ENCODE assay signal across 17 cellular contexts in genomic region chr6:149696904-149697303, GRCh38. TPM values are rescaled to one million over a fixed set of nuclear protein-coding genes. Genes with fewer than 3 reads are reported as not detected.
DNase-seq lines count a peak whose midpoint lies in the region; ATAC-seq and TF ChIP-seq lines count a peak whose summit lies in the region.
"Had no signal": no experiment of that assay in that cellular context is flagged by ENCODE, and none has a peak within 500 bp of the region (broad histone marks: within the 10 kb centered on the region; RNA-seq: fewer than 3 reads in every experiment).

No MANE protein-coding gene starts in this region.

- peaks cover 18% of the 10 kb centered on the region for H3K4me1 Mint-ChIP-seq in activated CD8-positive, alpha-beta memory T cell treated with anti-CD3 and anti-CD28 coated beads, Interleukin-2, amount 10 ng/mL, durations not matched to agents 7 days and 5 days

- H3K27ac ChIP-seq in mammary epithelial cell (ENCODE audit: insufficient read depth, low read depth, low read length) (no peak overlapping the region), substantia nigra (ENCODE audit: low read depth, low read length, poor library complexity, severe bottlenecking) (no peak overlapping the region)
- H3K27ac ChIP-seq: A549, gastrocnemius medialis, SK-N-MC, upper lobe of right lung, VCaP had no signal

- H3K9me3 Mint-ChIP-seq in activated CD8-positive, alpha-beta memory T cell treated with anti-CD3 and anti-CD28 coated beads, Interleukin-2, amount 10 ng/mL, durations not matched to agents 7 days and 5 days (ENCODE audit: low read depth), result no peaks in the 10 kb centered on the region
- H3K9me3 Mint-ChIP-seq: stimulated activated memory B cell treated with anti-CD40 and anti-IgM and Interleukin-4, amounts not matched to agents 10 μg/mL and 1 μg/mL and 100 μg/mL, for 72 hours had no signal

- DNase-seq in activated CD8-positive, alpha-beta memory T cell treated with anti-CD3 and anti-CD28 coated beads, Interleukin-2, amount 10 ng/mL, durations not matched to agents 7 days and 5 days, result no peak
- DNase-seq in activated CD8-positive, alpha-beta memory T cell treated with anti-CD3 and anti-CD28 coated beads for 24 hours, result no peak
- peak; percentile 62 for DNase-seq in M059J (ENCODE audit: low read depth)
- DNase-seq in mammary epithelial cell, result peak; percentile 64
- DNase-seq in omental fat pad (ENCODE audit: low spot score), result no peak
- no peak for DNase-seq in NCI-H1694 treated with DMSO at 0.1 percent for 48 hours (lab: John Stamatoyannopoulos, UW)
- no peak for DNase-seq in LoVo (ENCODE audit: low spot score)
- DNase-seq in substantia nigra (lab: John Stamatoyannopoulos, UW), result no peak
- DNase-seq: activated CD8-positive, alpha-beta memory T cell treated with anti-CD3 and anti-CD28 coated beads, Interleukin-2, amount 50 U/mL, for 4 hours; gastrocnemius medialis; mesendoderm; NCI-H1092 treated with DMSO at 0.1 percent for 48 hours; upper lobe of right lung had no signal

- intact Hi-C loops in mammary epithelial cell (cut with micrococcal nuclease), result loop anchor here (5.0 kb wide), 1 partner anchor 130 kb away; the partner anchor contains the start of gene GINM1

- H3K4me3 ChIP-seq in mammary epithelial cell (replicated peaks in 1 of 3; ENCODE audit: insufficient read depth in 1 of 3, low read depth in 2 of 3, low read length in 3 of 3), result no peak overlapping the region
- H3K4me3 ChIP-seq: A549, gastrocnemius medialis, SK-N-MC, upper lobe of right lung had no signal

- no peaks in the 10 kb centered on the region for H3K9me3 ChIP-seq in mammary epithelial cell (replicated peaks; ENCODE audit: insufficient read depth, low read length)
- H3K9me3 ChIP-seq: A549, gastrocnemius medialis, upper lobe of right lung had no signal

- H4K20me1 ChIP-seq in mammary epithelial cell (ENCODE audit: insufficient read depth, low read length), result no peaks in the 10 kb centered on the region

- no peaks in the 10 kb centered on the region for H3K27me3 Mint-ChIP-seq in activated CD8-positive, alpha-beta memory T cell treated with anti-CD3 and anti-CD28 coated beads, Interleukin-2, amount 10 ng/mL, durations not matched to agents 7 days and 5 days
- H3K27me3 Mint-ChIP-seq: stimulated activated memory B cell treated with anti-CD40 and anti-IgM and Interleukin-4, amounts not matched to agents 10 μg/mL and 1 μg/mL and 100 μg/mL, for 72 hours had no signal

- peak overlapping the region; percentile 31 for H3K4me2 ChIP-seq in mammary epithelial cell (ENCODE audit: insufficient read depth, low read depth, low read length)
- H3K4me2 ChIP-seq: A549 had no signal

- peaks cover 29% of the 10 kb centered on the region for H3K36me3 Mint-ChIP-seq in activated CD8-positive, alpha-beta memory T cell treated with anti-CD3 and anti-CD28 coated beads, Interleukin-2, amount 10 ng/mL, durations not matched to agents 7 days and 5 days

- no peak for ATAC-seq in activated CD8-positive, alpha-beta memory T cell treated with anti-CD3 and anti-CD28 coated beads, Interleukin-2, amount 10 ng/mL, durations not matched to agents 7 days and 5 days
- ATAC-seq in omental fat pad (ENCODE audit: low FRiP score), result peak; percentile 37
- ATAC-seq: A549; gastrocnemius medialis; stimulated activated memory B cell treated with anti-CD40 and anti-IgM and Interleukin-4, amounts not matched to agents 10 μg/mL and 1 μg/mL and 100 μg/mL, for 72 hours; upper lobe of right lung had no signal

- peaks cover 17% of the 10 kb centered on the region for H3K36me3 ChIP-seq in mammary epithelial cell (ENCODE audit: insufficient read depth, low read length)

- peak overlapping the region; percentile 17 for H3K27ac Mint-ChIP-seq in activated CD8-positive, alpha-beta memory T cell treated with anti-CD3 and anti-CD28 coated beads, Interleukin-2, amount 10 ng/mL, durations not matched to agents 7 days and 5 days
- H3K27ac Mint-ChIP-seq: stimulated activated memory B cell treated with anti-CD40 and anti-IgM and Interleukin-4, amounts not matched to agents 10 μg/mL and 1 μg/mL and 100 μg/mL, for 72 hours had no signal

- CTCF ChIA-PET in activated CD8-positive, alpha-beta memory T cell treated with anti-CD3 and anti-CD28 coated beads, Interleukin-2, amount 10 ng/mL, durations not matched to agents 7 days and 5 days (lab: Charles Lee), result interaction anchor here (1.1 kb wide), 1 partner anchor 25 kb away, joined by 3 read pairs; no protein-coding TSS in a partner anchor
- CTCF ChIA-PET in mammary epithelial cell (lab: Charles Lee; ENCODE audit: low non-redundant PET), result no interaction called here

- no peak for TF ChIP-seq CTCF in mammary epithelial cell (conservative IDR thresholded peaks at IDR 0.05 in 1 of 2, IDR thresholded peaks at IDR 0.05 in 1 of 2; ENCODE audit: extremely low read depth in 1 of 2, insufficient read depth in 1 of 2, low read depth in 1 of 2, low read length in 2 of 2)
- TF ChIP-seq CTCF in omental fat pad (IDR thresholded peaks at IDR 0.05), result no peak

- peaks cover 75% of the 10 kb centered on the region for H3K79me2 ChIP-seq in mammary epithelial cell (ENCODE audit: insufficient read depth, low read length)

- no peak overlapping the region for H3K4me3 Mint-ChIP-seq in activated CD8-positive, alpha-beta memory T cell treated with anti-CD3 and anti-CD28 coated beads, Interleukin-2, amount 10 ng/mL, durations not matched to agents 7 days and 5 days
- H3K4me3 Mint-ChIP-seq: stimulated activated memory B cell treated with anti-CD40 and anti-IgM and Interleukin-4, amounts not matched to agents 10 μg/mL and 1 μg/mL and 100 μg/mL, for 72 hours had no signal

- no peak overlapping the region for H3K9ac ChIP-seq in mammary epithelial cell (ENCODE audit: insufficient read depth, low read length)

- dilution Hi-C loops in mammary epithelial cell (cut with HindIII; ENCODE audit: low sequenced_read_pairs), result no loop called here

- no peaks in the 10 kb centered on the region for H3K27me3 ChIP-seq in mammary epithelial cell (ENCODE audit: insufficient read depth, low read length)
- H3K27me3 ChIP-seq: gastrocnemius medialis, upper lobe of right lung had no signal

- BruUV-seq in mammary epithelial cell (replicated peaks; lab: Mats Ljungman, UMichigan), result no TSS peak

- WGBS in mammary epithelial cell (ENCODE audit: low coverage, missing lambda C conversion rate), result 0% methylated on average over 1 of the region's 1 CpG

- H2AFZ ChIP-seq in mammary epithelial cell (ENCODE audit: low read depth, low read length), result no peak overlapping the region

- in situ Hi-C loops in mammary epithelial cell (cut with MboI; ENCODE audit: low sequenced_read_pairs in 2 of 2), result no loop called here

- H3K4me1 ChIP-seq in mammary epithelial cell (ENCODE audit: insufficient read depth, low read length), result peaks cover 14% of the 10 kb centered on the region
- H3K4me1 ChIP-seq: A549 had no signal

RNA-seq across cellular contexts. Expression of gene LATS1, which starts 21.0 kb away (rescaled TPM):
- 10 to 100 TPM; 28.5 to 33.1 TPM for total RNA-seq in activated CD8-positive, alpha-beta memory T cell treated with anti-CD3 and anti-CD28 coated beads, Interleukin-2, amount 10 ng/mL, durations not matched to agents 7 days and 5 days
- total RNA-seq in M059J (2014; rRNA removed; shearing (Covaris generic)), result 19.9 and 23.4 TPM in 2 replicates
- total RNA-seq in mammary epithelial cell, result 10 to 100 TPM; 19.8 to 26.6 TPM
- 12.6 TPM for polyA plus RNA-seq in mammary epithelial cell
- 24.8 TPM for polyA minus RNA-seq in mammary epithelial cell
- total RNA-seq in omental fat pad, result 10 to 100 TPM; 18.8 to 39.2 (median 26.3) TPM

RNA-seq across cellular contexts. Expression of gene KATNA1, which starts 48.4 kb away (rescaled TPM):
- total RNA-seq in activated CD8-positive, alpha-beta memory T cell treated with anti-CD3 and anti-CD28 coated beads, Interleukin-2, amount 10 ng/mL, durations not matched to agents 7 days and 5 days, result 10 to 100 TPM; 22.3 to 22.7 TPM
- 19.4 and 33.9 TPM in 2 replicates for total RNA-seq in M059J (2014; rRNA removed; shearing (Covaris generic))
- total RNA-seq in mammary epithelial cell (10 to 100 TPM; 19.3 to 21.3 TPM), omental fat pad (10 to 100 TPM; 15.4 to 30.4 (median 18.7) TPM)
- 12.1 TPM for polyA plus RNA-seq in mammary epithelial cell
- 39.7 TPM for polyA minus RNA-seq in mammary epithelial cell

RNA-seq across cellular contexts. Expression of gene NUP43, which starts 49.4 kb away (rescaled TPM):
- 10 to 100 TPM; 67.7 to 75.3 TPM for total RNA-seq in activated CD8-positive, alpha-beta memory T cell treated with anti-CD3 and anti-CD28 coated beads, Interleukin-2, amount 10 ng/mL, durations not matched to agents 7 days and 5 days
- total RNA-seq in M059J (2014; rRNA removed; shearing (Covaris generic)), result 70.0 and 93.3 TPM in 2 replicates
- 10 to 100 TPM; 29.8 to 51.4 TPM for total RNA-seq in mammary epithelial cell
- polyA plus RNA-seq in mammary epithelial cell, result 16.7 TPM
- polyA minus RNA-seq in mammary epithelial cell, result 69.3 TPM
- 10 to 100 TPM; 10.5 to 22.7 (median 12.9) TPM for total RNA-seq in omental fat pad

RNA-seq across cellular contexts. Expression of gene PCMT1, which starts 52.6 kb away (rescaled TPM):
- total RNA-seq in activated CD8-positive, alpha-beta memory T cell treated with anti-CD3 and anti-CD28 coated beads, Interleukin-2, amount 10 ng/mL, durations not matched to agents 7 days and 5 days, result 100 to 1,000 TPM in 1 of 2 experiments, 10 to 100 TPM in 1; 96.0 to 102 TPM
- total RNA-seq in M059J (2014; rRNA removed; shearing (Covaris generic)), result 277 and 290 TPM in 2 replicates
- total RNA-seq in mammary epithelial cell (100 to 1,000 TPM; 122 to 124 TPM), omental fat pad (100 to 1,000 TPM in 2 of 4 donors, 10 to 100 TPM in 2; 89.7 to 108 (median 102) TPM)
- 176 TPM for polyA plus RNA-seq in mammary epithelial cell
- 104 TPM for polyA minus RNA-seq in mammary epithelial cell

Comparison
In these comparisons a context has a peak if more than half of its experiments do, and no peak if none do; other contexts are left out.
1. DNase-seq: peak in M059J (single experiment) and mammary epithelial cell (single experiment); none in activated CD8-positive, alpha-beta memory T cell treated with anti-CD3 and anti-CD28 coated beads, Interleukin-2, amount 10 ng/mL, durations not matched to agents 7 days and 5 days (single experiment), activated CD8-positive, alpha-beta memory T cell treated with anti-CD3 and anti-CD28 coated beads for 24 hours (single experiment), omental fat pad (single experiment), NCI-H1694 treated with DMSO at 0.1 percent for 48 hours (single experiment), LoVo (single experiment) and substantia nigra (0 of 49).